Comparison of ENCODE assay signal across 8 cellular contexts in genomic region chr11:13668957-13669521, GRCh38. TPM values are rescaled to one million over a fixed set of nuclear protein-coding genes. Genes with fewer than 3 reads are reported as not detected.
DNase-seq lines count a peak whose midpoint lies in the region; ATAC-seq and TF ChIP-seq lines count a peak whose summit lies in the region.

No MANE protein-coding gene starts in this region.

- peak overlapping the region; percentile 93 for H3K27ac Mint-ChIP-seq in activated naive CD4-positive, alpha-beta T cell treated with anti-CD3 and anti-CD28 coated beads, Interleukin-2, amount 50 U/mL, for 24 hours

- no peak for TF ChIP-seq CTCF in BE2C (IDR thresholded peaks at IDR 0.05; ENCODE audit: low read depth, low read length)
- no peak for TF ChIP-seq CTCF in sigmoid colon (IDR thresholded peaks at IDR 0.05)

- intact Hi-C loops in left ventricle myocardium superior (cut with micrococcal nuclease) (no loop called here), sigmoid colon (cut with DNase I) (loop anchor here (2.0 kb wide), 1 partner anchor 206 kb away; the partner anchor contains the start of gene BTBD10)

- H3K36me3 ChIP-seq in BE2C (no peaks in the 10 kb centered on the region), sigmoid colon (no peaks in the 10 kb centered on the region)

- ATAC-seq in GM19351 (IDR thresholded peaks at IDR 0.05; ENCODE audit: unreplicated experiment) (peak; percentile 17), HG03442 (IDR thresholded peaks at IDR 0.05; ENCODE audit: unreplicated experiment) (peak; percentile 4), left ventricle myocardium superior (peak; percentile 29)

- H3K9me3 Mint-ChIP-seq in activated naive CD4-positive, alpha-beta T cell treated with anti-CD3 and anti-CD28 coated beads, Interleukin-2, amount 50 U/mL, for 24 hours, result no peaks in the 10 kb centered on the region

- 1% methylated on average over 33 of the region's 33 CpGs for WGBS in sigmoid colon, 2 donors

- DNase-seq in BE2C (peak; percentile 21), RPMI8226 (peak; percentile 51), left ventricle myocardium superior (peak; percentile 65), sigmoid colon (peak; percentile 74), T1000 (lab: John Stamatoyannopoulos, UW) (no peak)

- H3K36me3 Mint-ChIP-seq in activated naive CD4-positive, alpha-beta T cell treated with anti-CD3 and anti-CD28 coated beads, Interleukin-2, amount 50 U/mL, for 24 hours, result peaks cover 11% of the 10 kb centered on the region

- H3K4me1 ChIP-seq in BE2C (no peaks in the 10 kb centered on the region), sigmoid colon (peaks cover 0 to 31% (median 24%) of the 10 kb centered on the region in 4 donors)

- no peaks in the 10 kb centered on the region for H3K9me3 ChIP-seq in BE2C
- H3K9me3 ChIP-seq in sigmoid colon, result no peaks in the 10 kb centered on the region

- no peak for TF ChIP-seq EP300 in sigmoid colon (IDR thresholded peaks at IDR 0.05)

- no peak for TF ChIP-seq POLR2A in sigmoid colon (IDR thresholded peaks at IDR 0.05)

- peaks cover 44% of the 10 kb centered on the region for H3K4me1 Mint-ChIP-seq in activated naive CD4-positive, alpha-beta T cell treated with anti-CD3 and anti-CD28 coated beads, Interleukin-2, amount 50 U/mL, for 24 hours

- H3K27me3 ChIP-seq in BE2C (no peaks in the 10 kb centered on the region), sigmoid colon (no peaks in the 10 kb centered on the region)

- H3K4me3 ChIP-seq in BE2C (ENCODE audit: low read depth, low read length) (peak overlapping the region; percentile 70), sigmoid colon (peak overlapping the region; percentile 45 to 97 (median 92))

- peaks cover 1% of the 10 kb centered on the region for H3K27me3 Mint-ChIP-seq in activated naive CD4-positive, alpha-beta T cell treated with anti-CD3 and anti-CD28 coated beads, Interleukin-2, amount 50 U/mL, for 24 hours

- peak overlapping the region; percentile 90 for H3K4me3 Mint-ChIP-seq in activated naive CD4-positive, alpha-beta T cell treated with anti-CD3 and anti-CD28 coated beads, Interleukin-2, amount 50 U/mL, for 24 hours

- H3K27ac ChIP-seq in sigmoid colon, result peak overlapping the region; percentile 88 to 92 (median 89)

RNA-seq across cellular contexts. Expression of gene FAR1, which starts 0.6 kb away (rescaled TPM):
- polyA plus RNA-seq in BE2C (2012; ENCODE audit: insufficient read depth, insufficient read length, low read depth), result 24.5 TPM
- total RNA-seq in left ventricle myocardium superior (37.0 TPM), sigmoid colon (10 to 100 TPM; 37.1 to 52.1 (median 40.3) TPM)
- 10 to 100 TPM; 22.8 to 35.6 (median 28.6) TPM for polyA plus RNA-seq in sigmoid colon
